In genomic region chr6:119353696-119354095, GRCh38 we compare ENCODE assay signal across 1 cellular context.
TF ChIP-seq lines count a peak whose summit lies in the region.

No MANE protein-coding gene starts in this region.

TF ChIP-seq in H1, 55 proteins besides CTCF, POLR2A, EP300 and RAD21:
- no peak for TF ChIP-seq EGR1 (IDR thresholded peaks at IDR 0.05; ENCODE audit: borderline replicate concordance, low read depth, low read length)
- no peak for TF ChIP-seq TAF1 (IDR thresholded peaks at IDR 0.05; ENCODE audit: low read depth, low read length)
- no peak for TF ChIP-seq SIX5 (IDR thresholded peaks at IDR 0.05; ENCODE audit: low read depth, low read length)
- TF ChIP-seq BRCA1 (IDR thresholded peaks at IDR 0.05; ENCODE audit: low read depth, low read length), result no peak
- TF ChIP-seq POU5F1 (IDR thresholded peaks at IDR 0.05; ENCODE audit: low read depth, low read length), result no peak
- TF ChIP-seq MAFK (IDR thresholded peaks at IDR 0.05; ENCODE audit: low read depth, low read length), result no peak
- no peak for TF ChIP-seq TCF12 (IDR thresholded peaks at IDR 0.05; ENCODE audit: low read depth, low read length)
- no peak for TF ChIP-seq EZH2 (IDR thresholded peaks at IDR 0.05; ENCODE audit: low read depth, low read length, severe bottlenecking)
- no peak for TF ChIP-seq E2F6 (IDR thresholded peaks at IDR 0.05)
- no peak for TF ChIP-seq CBX8 (IDR thresholded peaks at IDR 0.05; ENCODE audit: borderline replicate concordance, low read depth, low read length)
- no peak for TF ChIP-seq TAF7 (optimal IDR thresholded peaks at IDR 0.05; ENCODE audit: borderline replicate concordance, low read depth, low read length)
- no peak for TF ChIP-seq CREB1 (IDR thresholded peaks at IDR 0.05)
- no peak for TF ChIP-seq POLR2AphosphoS5 (IDR thresholded peaks at IDR 0.05; ENCODE audit: low read depth, low read length)
- TF ChIP-seq CHD1 (IDR thresholded peaks at IDR 0.05; ENCODE audit: low read depth, low read length), result no peak
- TF ChIP-seq RNF2 (IDR thresholded peaks at IDR 0.05; ENCODE audit: borderline replicate concordance, low read depth, low read length, missing control alignments, poor library complexity, severe bottlenecking), result no peak
- no peak for TF ChIP-seq SAP30 (IDR thresholded peaks at IDR 0.05; ENCODE audit: insufficient read depth, insufficient replicate concordance, low read length)
- no peak for TF ChIP-seq TEAD4 (IDR thresholded peaks at IDR 0.05; ENCODE audit: low read depth, low read length)
- TF ChIP-seq KDM5A (IDR thresholded peaks at IDR 0.05; ENCODE audit: low read length), result no peak
